In genomic region chr16:49483651-49484451, GRCh38 we compare ENCODE assay signal across 11 cellular contexts.
A peak's percentile ranks its signal among the peaks of the same experiment; 100 is the strongest.
DNase-seq lines count a peak whose midpoint lies in the region; ATAC-seq, FAIRE-seq and TF ChIP-seq lines count a peak whose summit lies in the region.
"Had no signal": no experiment of that assay in that cellular context is flagged by ENCODE, and none has a peak within 500 bp of the region (broad histone marks: within the 10 kb centered on the region; RNA-seq: fewer than 3 reads in every experiment).

No MANE protein-coding gene starts in this region.

- TF ChIP-seq EP300 in ovary (IDR thresholded peaks at IDR 0.05): no peak

- no peaks in the 10 kb centered on the region for H3K27me3 ChIP-seq in left ventricle myocardium inferior (ENCODE audit: low read depth)
- H3K27me3 ChIP-seq in endothelial cell of umbilical vein (ENCODE audit: control insufficient read depth in 2 of 2, insufficient read depth in 2 of 2, low read length in 2 of 2): peaks cover 0 to 4% of the 10 kb centered on the region in 2 experiments
- H3K27me3 ChIP-seq in ovary: no peaks in the 10 kb centered on the region

- H3K4me3 Mint-ChIP-seq in activated CD8-positive, alpha-beta T cell treated with anti-CD3 and anti-CD28 coated beads, Interleukin-2, amount 10 ng/mL, durations not matched to agents 7 days and 5 days: no peak overlapping the region

- H3K27ac Mint-ChIP-seq in activated CD8-positive, alpha-beta T cell treated with anti-CD3 and anti-CD28 coated beads, Interleukin-2, amount 10 ng/mL, durations not matched to agents 7 days and 5 days: no peak overlapping the region

- H3K9me3 Mint-ChIP-seq in activated CD8-positive, alpha-beta T cell treated with anti-CD3 and anti-CD28 coated beads, Interleukin-2, amount 10 ng/mL, durations not matched to agents 7 days and 5 days (ENCODE audit: insufficient read depth): no peaks in the 10 kb centered on the region

- DNase-seq in left ventricle myocardium inferior (no peak), left cardiac atrium (no peak), endothelial cell of umbilical vein (ENCODE audit: low read depth, low spot score) (no peak), ovary (peak in 3 of 5 donors; percentile 32 to 50 (median 43)), AG08395 (ENCODE audit: low spot score) (no peak), NCI-H1105 treated with DMSO at 0.1 percent for 48 hours (lab: John Stamatoyannopoulos, UW) (no peak)
- DNase-seq in activated CD8-positive, alpha-beta T cell treated with anti-CD3 and anti-CD28 coated beads, Interleukin-2, amount 10 ng/mL, durations not matched to agents 7 days and 5 days: no peak
- DNase-seq: NCI-H1048 had no signal

- H3K36me3 Mint-ChIP-seq in activated CD8-positive, alpha-beta T cell treated with anti-CD3 and anti-CD28 coated beads, Interleukin-2, amount 10 ng/mL, durations not matched to agents 7 days and 5 days (ENCODE audit: low read depth): no peaks in the 10 kb centered on the region

- POLR2A ChIA-PET in endothelial cell of umbilical vein (lab: Charles Lee): no interaction called here
- POLR2A ChIA-PET in activated CD8-positive, alpha-beta T cell treated with anti-CD3 and anti-CD28 coated beads, Interleukin-2, amount 10 ng/mL, durations not matched to agents 7 days and 5 days (lab: Charles Lee): no interaction called here

- H3K4me1 ChIP-seq in left ventricle myocardium inferior: peaks cover 8% of the 10 kb centered on the region
- H3K4me1 ChIP-seq in endothelial cell of umbilical vein (ENCODE audit: control insufficient read depth, extremely low read depth, insufficient read depth, low read length): no peaks in the 10 kb centered on the region
- H3K4me1 ChIP-seq in ovary (ENCODE audit: insufficient read depth): peaks cover 3% of the 10 kb centered on the region

- no peak overlapping the region for H2AFZ ChIP-seq in endothelial cell of umbilical vein (ENCODE audit: low read depth, low read length)

- no peaks in the 10 kb centered on the region for H3K9me1 ChIP-seq in endothelial cell of umbilical vein (replicated peaks; ENCODE audit: control insufficient read depth, extremely low read depth, insufficient read depth, low read length)

- peak overlapping the region; percentile 50 for H3K4me3 ChIP-seq in left ventricle myocardium inferior
- no peak overlapping the region for H3K4me3 ChIP-seq in endothelial cell of umbilical vein (replicated peaks in 1 of 3; ENCODE audit: insufficient read depth in 1 of 3, low read depth in 1 of 3, low read length in 3 of 3)
- peak overlapping the region; percentile 15 for H3K4me3 ChIP-seq in ovary

- H3K36me3 ChIP-seq in left ventricle myocardium inferior (no peaks in the 10 kb centered on the region), endothelial cell of umbilical vein (ENCODE audit: control insufficient read depth in 2 of 2, extremely low read depth in 1 of 2, insufficient read depth in 2 of 2, low read length in 2 of 2) (no peaks in the 10 kb centered on the region), ovary (no peaks in the 10 kb centered on the region)

- TF ChIP-seq CTCF in left ventricle myocardium inferior (IDR thresholded peaks at IDR 0.05; ENCODE audit: borderline replicate concordance) (no peak), endothelial cell of umbilical vein (IDR thresholded peaks at IDR 0.05; ENCODE audit: extremely low read depth in 1 of 2, insufficient read depth in 1 of 2, low read depth in 1 of 2, low read length in 2 of 2) (no peak), ovary (IDR thresholded peaks at IDR 0.05) (no peak)

- TF ChIP-seq POLR2A in endothelial cell of umbilical vein (IDR thresholded peaks at IDR 0.05; ENCODE audit: low read depth, low read length): no peak
- no peak for TF ChIP-seq POLR2A in ovary (IDR thresholded peaks at IDR 0.05)

- BruUV-seq in endothelial cell of umbilical vein (replicated peaks; lab: Mats Ljungman, UMichigan): no TSS peak

- H3K79me2 ChIP-seq in endothelial cell of umbilical vein (ENCODE audit: control insufficient read depth, insufficient read depth, low read length): no peaks in the 10 kb centered on the region

- CTCF ChIA-PET in endothelial cell of umbilical vein (lab: Charles Lee): interaction anchor here (0.6 kb wide), 1 partner anchor 129 kb away, joined by 3 read pairs; no protein-coding TSS in a partner anchor
- CTCF ChIA-PET in activated CD8-positive, alpha-beta T cell treated with anti-CD3 and anti-CD28 coated beads, Interleukin-2, amount 10 ng/mL, durations not matched to agents 7 days and 5 days (lab: Charles Lee): no interaction called here

- peaks cover 21% of the 10 kb centered on the region for H3K27me3 Mint-ChIP-seq in activated CD8-positive, alpha-beta T cell treated with anti-CD3 and anti-CD28 coated beads, Interleukin-2, amount 10 ng/mL, durations not matched to agents 7 days and 5 days (ENCODE audit: low read depth)

- no peaks in the 10 kb centered on the region for H3K4me1 Mint-ChIP-seq in activated CD8-positive, alpha-beta T cell treated with anti-CD3 and anti-CD28 coated beads, Interleukin-2, amount 10 ng/mL, durations not matched to agents 7 days and 5 days (ENCODE audit: low read depth)

- H3K9ac ChIP-seq in endothelial cell of umbilical vein (replicated peaks; ENCODE audit: extremely low read depth, insufficient read depth, low read length): no peak overlapping the region

- ATAC-seq in left cardiac atrium (no peak), HG02970 (IDR thresholded peaks at IDR 0.05; ENCODE audit: low FRiP score, unreplicated experiment) (no peak)
- no peak for ATAC-seq in activated CD8-positive, alpha-beta T cell treated with anti-CD3 and anti-CD28 coated beads, Interleukin-2, amount 10 ng/mL, durations not matched to agents 7 days and 5 days

- dilution Hi-C loops in endothelial cell of umbilical vein (cut with MboI; ENCODE audit: extremely low pct_ligation_motif_present, low sequenced_read_pairs): no loop called here

- H4K20me1 ChIP-seq in endothelial cell of umbilical vein (replicated peaks; ENCODE audit: control insufficient read depth, extremely low read depth, insufficient read depth, low read length): no peaks in the 10 kb centered on the region

- H3K4me2 ChIP-seq in endothelial cell of umbilical vein (ENCODE audit: insufficient read depth, low read length): no peak overlapping the region

- 21 to 32% (median 24%) methylated on average over 22 of the region's 22 CpGs for WGBS in ovary, 3 donors

- intact Hi-C loops in left ventricle myocardium inferior (cut with micrococcal nuclease) (no loop called here), left cardiac atrium (cut with DNase I) (loop anchor here in 1 of 2 donors (10.0 kb wide), 1 partner anchor 111 kb away; no protein-coding TSS in a partner anchor), endothelial cell of umbilical vein (cut with micrococcal nuclease) (no loop called here), ovary (cut with DNase I) (no loop called here)

- no peaks in the 10 kb centered on the region for H3K9me3 ChIP-seq in left ventricle myocardium inferior (replicated peaks)
- no peaks in the 10 kb centered on the region for H3K9me3 ChIP-seq in endothelial cell of umbilical vein (replicated peaks; ENCODE audit: control insufficient read depth, insufficient read depth, low read length)
- H3K9me3 ChIP-seq in ovary: no peaks in the 10 kb centered on the region

- no peak overlapping the region for H3K27ac ChIP-seq in left ventricle myocardium inferior (replicated peaks)
- H3K27ac ChIP-seq in endothelial cell of umbilical vein (ENCODE audit: insufficient read depth, low read depth, low read length): no peak overlapping the region
- H3K27ac ChIP-seq in ovary: peak overlapping the region in 1 of 2 donors; percentile 62
- H3K27ac ChIP-seq: RWPE1 had no signal

- FAIRE-seq in endothelial cell of umbilical vein (lab: Jason Lieb, UNC): no peak
- FAIRE-seq: urothelium cell line had no signal

TF ChIP-seq in endothelial cell of umbilical vein, 7 proteins besides CTCF, POLR2A, EP300 and RAD21:
- TF ChIP-seq, protein P1, sequence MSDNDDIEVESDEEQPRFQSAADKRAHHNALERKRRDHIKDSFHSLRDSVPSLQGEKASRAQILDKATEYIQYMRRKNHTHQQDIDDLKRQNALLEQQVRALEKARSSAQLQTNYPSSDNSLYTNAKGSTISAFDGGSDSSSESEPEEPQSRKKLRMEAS (IDR thresholded peaks at IDR 0.05; ENCODE audit: insufficient read depth, insufficient read length): no peak
- TF ChIP-seq EZH2 (IDR thresholded peaks at IDR 0.05; ENCODE audit: borderline replicate concordance, low read depth, low read length, severe bottlenecking): peak; percentile 23

Comparison
In these comparisons a context has a peak if more than half of its experiments do, and no peak if none do; other contexts are left out.
1. DNase-seq: peak in ovary (3 of 5); none in left ventricle myocardium inferior (single experiment), left cardiac atrium (single experiment), endothelial cell of umbilical vein (single experiment), AG08395 (single experiment), NCI-H1105 treated with DMSO at 0.1 percent for 48 hours (single experiment) and activated CD8-positive, alpha-beta T cell treated with anti-CD3 and anti-CD28 coated beads, Interleukin-2, amount 10 ng/mL, durations not matched to agents 7 days and 5 days (single experiment).
2. H3K4me3 ChIP-seq: peak in left ventricle myocardium inferior (single experiment) and ovary (single experiment); none in endothelial cell of umbilical vein (0 of 3).